17 cellular contexts compared by ENCODE assay signal in the genomic region with DNA sequence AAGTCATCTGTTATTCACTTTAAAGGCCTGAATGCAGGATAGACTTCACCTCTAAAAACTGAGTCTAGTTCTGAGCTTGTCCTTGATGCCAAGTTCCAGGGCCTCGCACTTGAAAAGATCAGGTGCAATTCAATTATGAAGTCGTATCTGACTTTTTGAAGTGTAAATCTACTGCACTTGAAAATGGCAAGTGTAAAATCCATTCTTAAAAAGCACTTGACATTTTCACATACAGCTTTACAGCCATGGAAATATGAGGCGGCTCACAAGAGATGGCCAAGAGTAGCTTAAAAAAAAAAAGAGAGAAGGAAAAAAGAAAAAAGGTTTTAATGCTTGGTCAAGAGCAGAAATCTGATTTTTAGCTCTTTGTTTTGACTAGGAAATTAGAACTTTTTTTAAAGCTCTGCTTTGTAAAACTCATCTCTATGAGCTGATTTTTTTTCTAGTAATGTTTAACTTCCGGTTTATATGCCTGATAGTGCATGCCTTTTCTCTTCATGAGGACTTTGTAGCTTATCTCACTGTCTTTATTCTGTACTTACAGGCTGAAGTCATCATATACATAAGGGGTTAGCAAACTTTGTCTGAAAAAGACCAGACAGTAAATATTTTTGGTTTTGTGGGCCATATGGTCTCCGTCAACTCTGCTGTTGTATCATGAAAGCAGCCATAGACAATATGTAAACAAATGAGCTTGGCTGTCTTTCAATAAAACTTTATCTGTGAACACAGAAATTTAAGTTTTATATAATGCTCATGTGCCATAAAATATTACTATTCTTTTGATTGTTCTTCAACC.
"Had no signal": no experiment of that assay in that cellular context is flagged by ENCODE, and none has a peak within 500 bp of the region (broad histone marks: within the 10 kb centered on the region; RNA-seq: fewer than 3 reads in every experiment).

No MANE protein-coding gene starts in this region.

- H3K4me1 ChIP-seq: tibial nerve, uterus had no signal

- H3K36me3 ChIP-seq: brain microvascular endothelial cell, tibial nerve, uterus had no signal

- H3K27me3 ChIP-seq: brain microvascular endothelial cell, tibial nerve, uterus had no signal

- ATAC-seq: left ventricle myocardium superior; natural killer cell treated with Interleukin-12 subunit alpha and Interleukin-12 subunit beta and Interleukin-15 and Interleukin-18, amount 100 ng/mL, for 72 hours; stimulated activated memory B cell treated with anti-CD40 and anti-IgM and Interleukin-4, amounts not matched to agents 10 μg/mL and 1 μg/mL and 100 μg/mL, for 72 hours had no signal

- H3K4me3 ChIP-seq: tibial nerve, uterus had no signal

- H3K27ac ChIP-seq: brain microvascular endothelial cell, tibial nerve, uterus had no signal

- H3K9me3 ChIP-seq: tibial nerve, uterus had no signal

- FAIRE-seq: kidney had no signal

- DNase-seq: activated CD4-positive, CD25-positive, alpha-beta regulatory T cell treated with anti-CD3 and anti-CD28 coated beads, Interleukin-2, amount 50 U/mL, for 72 hours; activated naive CD4-positive, alpha-beta T cell; activated naive CD8-positive, alpha-beta T cell treated with anti-CD3 and anti-CD28 coated beads, Interleukin-2, amount 10 ng/mL, durations not matched to agents 7 days and 5 days; activated T-cell treated with anti-CD3 and anti-CD28 coated beads for 4 hours; anterior cingulate cortex; brain microvascular endothelial cell; cerebellar nuclear complex; dermis blood vessel endothelial cell; hypothalamus; kidney; left ventricle myocardium superior; occipital lobe; stimulated activated CD4-positive, alpha-beta T cell treated with anti-CD3 and anti-CD28 coated beads, Interleukin-2, amount 100 ng/mL, for 48 hours; uterus had no signal
